Comparison of ENCODE assay signal across 10 cellular contexts in the genomic region with DNA sequence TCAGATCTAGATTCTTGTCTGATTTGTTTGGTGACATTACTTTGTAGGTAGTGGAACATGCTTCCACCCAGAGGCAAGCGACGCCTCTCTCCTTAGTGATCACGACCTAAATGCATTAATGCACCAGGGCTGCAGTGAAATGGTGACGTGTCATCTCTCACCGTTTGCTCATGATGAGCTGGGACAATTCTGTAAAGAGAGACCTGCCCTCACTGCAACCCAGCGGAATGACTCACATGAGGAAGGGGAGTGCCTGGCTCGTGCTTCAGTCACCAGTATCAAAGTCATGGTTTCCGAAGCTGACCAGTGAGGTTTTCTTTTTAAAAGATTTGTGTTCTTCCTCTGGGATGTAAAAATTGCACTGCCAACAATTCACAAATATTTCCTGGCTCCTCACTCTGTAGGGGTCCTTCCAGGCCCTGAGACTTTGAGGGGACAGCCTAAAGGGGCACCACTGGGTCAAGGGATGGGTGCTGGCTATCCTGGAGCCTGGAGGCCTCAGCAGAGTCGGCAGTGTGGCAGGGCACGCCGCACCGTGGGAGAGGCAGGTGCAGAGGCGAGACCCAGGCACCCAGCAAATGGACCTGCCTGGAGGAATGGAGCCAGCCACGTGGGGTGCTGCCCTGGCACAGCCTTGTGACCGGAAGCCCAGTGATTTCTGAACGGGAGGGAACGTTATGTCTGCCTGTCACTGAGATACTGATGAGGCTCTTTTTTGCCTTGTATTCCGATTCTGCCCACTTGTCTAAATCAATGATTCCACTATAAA. TPM values are rescaled to one million over a fixed set of nuclear protein-coding genes. Genes with fewer than 3 reads are reported as not detected.
DNase-seq lines count a peak whose midpoint lies in the region; ATAC-seq and TF ChIP-seq lines count a peak whose summit lies in the region.
"Had no signal": no experiment of that assay in that cellular context is flagged by ENCODE, and none has a peak within 500 bp of the region (broad histone marks: within the 10 kb centered on the region; RNA-seq: fewer than 3 reads in every experiment).

No MANE protein-coding gene starts in this region.

- TF ChIP-seq POLR2A in IMR-90 (IDR thresholded peaks at IDR 0.05; ENCODE audit: low read depth, low read length) = no peak

- POLR2A ChIA-PET in IMR-90 (lab: Charles Lee; ENCODE audit: unreplicated experiment) = no interaction called here

- H2AFZ ChIP-seq in IMR-90 (replicated peaks; ENCODE audit: low read length, poor library complexity) = peak overlapping the region; percentile 75

- TF ChIP-seq RAD21 in IMR-90 (IDR thresholded peaks at IDR 0.05; ENCODE audit: low read length) = no peak

- WGBS in IMR-90 (ENCODE audit: extremely low coverage in 2 of 2, insufficient read length in 1 of 2), 2 experiments = 60% methylated on average over 2 of the region's 18 CpGs; no CpG with 5 or more reads in 1 of the 2 experiments
- WGBS in mesendoderm (ENCODE audit: extremely low coverage, insufficient coverage, low lambda C conversion rate) = no CpG with 5 or more reads among the region's 18 CpGs

- dilution Hi-C loops in IMR-90 (cut with HindIII; ENCODE audit: low sequenced_read_pairs, unreplicated experiment) = no loop called here

- no peak overlapping the region for H4K5ac ChIP-seq in IMR-90 (ENCODE audit: low read depth, low read length)
- no peak overlapping the region for H4K5ac ChIP-seq in mesendoderm (ENCODE audit: low read length)

- no peaks in the 10 kb centered on the region for H3K9me3 ChIP-seq in IMR-90 (ENCODE audit: control insufficient read depth, insufficient read depth, low read length)

- H3K4ac ChIP-seq in IMR-90 (ENCODE audit: low read depth, low read length) (peak overlapping the region; percentile 42), mesendoderm (ENCODE audit: low read depth, low read length) (no peak overlapping the region)

- H2BK5ac ChIP-seq in IMR-90 (ENCODE audit: low read depth, low read length, poor library complexity, severe bottlenecking) (peak overlapping the region; percentile 50), mesendoderm (ENCODE audit: low read length) (no peak overlapping the region)

- H2BK20ac ChIP-seq in IMR-90 (ENCODE audit: low read depth, low read length) = 0 out of 2 replicates have a peak overlapping the region, but pooled peaks have one; percentile 20

- H3K4me1 ChIP-seq in IMR-90 (ENCODE audit: control insufficient read depth, insufficient read depth, low read length) (peaks cover 6% of the 10 kb centered on the region; the same call in 1 of the 2 replicates), mesendoderm (ENCODE audit: control insufficient read depth, low read depth, low read length) (no peaks in the 10 kb centered on the region)

- intact Hi-C loops in Calu3 (cut with micrococcal nuclease; ENCODE audit: unreplicated experiment) (no loop called here), IMR-90 (cut with micrococcal nuclease) (no loop called here)

- peak overlapping the region; percentile 76 for H3K14ac ChIP-seq in IMR-90 (replicated peaks; ENCODE audit: low read depth, low read length)

- H3K9me1 ChIP-seq in IMR-90 (ENCODE audit: insufficient read depth, low read length) = peaks cover 6% of the 10 kb centered on the region; the same call in 1 of the 2 replicates

- H3K4me3 ChIP-seq in IMR-90 (ENCODE audit: insufficient read depth, low read depth, low read length) = no peak overlapping the region
- no peak overlapping the region for H3K4me3 ChIP-seq in mesendoderm (ENCODE audit: low read length)
- H3K4me3 ChIP-seq: cardiac muscle cell had no signal

- no peak for TF ChIP-seq CTCF in Calu3 (IDR thresholded peaks at IDR 0.05; ENCODE audit: unreplicated experiment)
- no peak for TF ChIP-seq CTCF in IMR-90 (conservative IDR thresholded peaks at IDR 0.05; ENCODE audit: low read depth, low read length)

- H2BK15ac ChIP-seq in IMR-90 (ENCODE audit: low read depth, low read length) (no peak overlapping the region), mesendoderm (replicated peaks; ENCODE audit: low read depth) (no peak overlapping the region)

- peak overlapping the region; percentile 86 for H2AK9ac ChIP-seq in IMR-90 (replicated peaks; ENCODE audit: low read depth, low read length, poor library complexity)

- peaks cover 12% of the 10 kb centered on the region for H3K4me1 Mint-ChIP-seq in Calu3 (ENCODE audit: low read depth, unreplicated experiment)

- peaks cover 13 to 44% of the 10 kb centered on the region in 2 experiments for H3K79me1 ChIP-seq in IMR-90 (ENCODE audit: low read depth in 1 of 2, low read length in 2 of 2)
- H3K79me1 ChIP-seq in mesendoderm (ENCODE audit: low read length) = peaks cover 20% of the 10 kb centered on the region

- H3K9ac ChIP-seq in IMR-90 (ENCODE audit: low read depth, low read length) (no peak overlapping the region), mesendoderm (ENCODE audit: low read length) (no peak overlapping the region)

- H4K8ac ChIP-seq in IMR-90 (ENCODE audit: low read depth in 2 of 2, low read length in 2 of 2) (peak overlapping the region in 1 of 2 experiments; percentile 63; a peak in 1 of 4 replicates), mesendoderm (ENCODE audit: low read depth, low read length) (no peak overlapping the region)

- H3K79me2 ChIP-seq in mesendoderm (ENCODE audit: control insufficient read depth, insufficient read depth, low read length) = peaks cover 5% of the 10 kb centered on the region

- CTCF ChIA-PET in Calu3 (lab: Charles Lee) = interaction anchor here (0.7 kb wide), 1 partner anchor 30 kb away, joined by 3 read pairs; no protein-coding TSS in a partner anchor
- CTCF ChIA-PET in IMR-90 (lab: Yijun Ruan, JAX) = no interaction called here

- H3K36me3 ChIP-seq in IMR-90 (ENCODE audit: control insufficient read depth, insufficient read depth, low read length) (peaks cover 7% of the 10 kb centered on the region; the same call in 1 of the 2 replicates), mesendoderm (ENCODE audit: control insufficient read depth, insufficient read depth, low read length) (no peaks in the 10 kb centered on the region)
- H3K36me3 ChIP-seq: cardiac muscle cell had no signal

- H3K23ac ChIP-seq in IMR-90 (ENCODE audit: low read depth, low read length) = no peak overlapping the region
- no peak overlapping the region for H3K23ac ChIP-seq in mesendoderm (ENCODE audit: low read length)

- no peaks in the 10 kb centered on the region for H3K27me3 Mint-ChIP-seq in Calu3 (ENCODE audit: unreplicated experiment)

- peak overlapping the region; percentile 55; the same call in 1 of the 2 replicates for H2BK120ac ChIP-seq in IMR-90 (ENCODE audit: low read depth, low read length)
- no peak overlapping the region for H2BK120ac ChIP-seq in mesendoderm (ENCODE audit: low read depth, low read length)

- H4K91ac ChIP-seq in IMR-90 (ENCODE audit: insufficient read depth, low read depth, low read length) = no peak overlapping the region

- in situ Hi-C loops in IMR-90 (cut with MboI; ENCODE audit: low sequenced_read_pairs) = no loop called here

- H2AK5ac ChIP-seq in IMR-90 (ENCODE audit: low read depth, low read length) = peak overlapping the region; percentile 48; the same call in 1 of the 2 replicates
- H2AK5ac ChIP-seq in mesendoderm (ENCODE audit: low read length) = no peak overlapping the region

- peaks cover 8% of the 10 kb centered on the region for H3K36me3 Mint-ChIP-seq in Calu3 (ENCODE audit: insufficient read depth, unreplicated experiment)

- no peak overlapping the region for H3K18ac ChIP-seq in IMR-90 (ENCODE audit: low read depth, low read length)
- no peak overlapping the region for H3K18ac ChIP-seq in mesendoderm (ENCODE audit: low read length)

- DNase-seq in Calu3 (peak; percentile 53), IMR-90 (peak; percentile 89), amniotic stem cell (lab: John Stamatoyannopoulos, UW) (peak; percentile 14), mesendoderm (peak; percentile 25), epidermal melanocyte (ENCODE audit: insufficient read length, low spot score) (no peak)
- DNase-seq: left colon, T-helper 1 cell had no signal

- no peaks in the 10 kb centered on the region for H3K9me3 Mint-ChIP-seq in Calu3 (ENCODE audit: low read depth, unreplicated experiment)

- H3K4me2 ChIP-seq in IMR-90 (ENCODE audit: low read depth, low read length) = peak overlapping the region; percentile 21; the same call in 1 of the 2 replicates
- H3K4me2 ChIP-seq in mesendoderm (ENCODE audit: low read length) = no peak overlapping the region

- H3K56ac ChIP-seq in IMR-90 (ENCODE audit: extremely low read depth, insufficient read depth, low read length) (no peak overlapping the region), mesendoderm (ENCODE audit: low read length) (no peak overlapping the region)

- peaks cover 35% of the 10 kb centered on the region for H4K20me1 ChIP-seq in IMR-90 (ENCODE audit: insufficient read depth, low read length)

- no peaks in the 10 kb centered on the region for H3K27me3 ChIP-seq in IMR-90 (ENCODE audit: control insufficient read depth, insufficient read depth, low read length)
- no peaks in the 10 kb centered on the region for H3K27me3 ChIP-seq in mesendoderm (ENCODE audit: insufficient read depth, low read length, poor library complexity)
- H3K27me3 ChIP-seq: cardiac muscle cell had no signal

- BruUV-seq in Calu3 (replicated peaks; lab: Mats Ljungman, UMichigan) (no TSS peak), IMR-90 (replicated peaks; lab: Mats Ljungman, UMichigan) (no TSS peak)

- peak overlapping the region; percentile 88 for H3K27ac Mint-ChIP-seq in Calu3 (ENCODE audit: unreplicated experiment)

- H3K4me3 Mint-ChIP-seq in Calu3 (ENCODE audit: low read depth, unreplicated experiment) = peak overlapping the region; percentile 12

- ATAC-seq in IMR-90 (ENCODE audit: low read depth) = peak; percentile 87
- no peak for ATAC-seq in GM18867 (IDR thresholded peaks at IDR 0.05; ENCODE audit: unreplicated experiment)
- ATAC-seq in HG02938 (IDR thresholded peaks at IDR 0.05; ENCODE audit: unreplicated experiment) = no peak
- ATAC-seq: left colon had no signal

- H3K27ac ChIP-seq in IMR-90 (ENCODE audit: insufficient read depth, low read length) (no peak overlapping the region; the same call in 1 of the 2 replicates), mesendoderm (ENCODE audit: low read depth, low read length) (no peak overlapping the region)
- H3K27ac ChIP-seq: cardiac muscle cell had no signal

TF ChIP-seq in IMR-90, 13 proteins besides CTCF, POLR2A, EP300 and RAD21 (continues in another document):
- no peak for TF ChIP-seq CEBPB (IDR thresholded peaks at IDR 0.05; ENCODE audit: low read depth, low read length)

RNA-seq across cellular contexts. Expression of a gene that starts 17.3 kb away (rescaled TPM):
- total RNA-seq in Calu3 (2022) (18.9 and 20.5 TPM in 2 replicates), IMR-90 (2012; rRNA removed) (5.0 and 5.9 TPM in 2 replicates)
- polyA plus RNA-seq in IMR-90 (2012; rRNA removed) = 12.7 and 12.9 TPM in 2 replicates
- polyA plus RNA-seq in IMR-90 (2012; cell fraction: cytosol; rRNA removed) = 9.2 and 16.0 TPM in 2 replicates
- 18.3 and 24.7 TPM in 2 replicates for polyA plus RNA-seq in IMR-90 (2012; cell fraction: nucleus; rRNA removed; ENCODE audit: low replicate concordance)
- polyA plus RNA-seq in mesendoderm (2013, experiment 1 of 2) = 11.2 TPM
- 11.3 TPM for polyA plus RNA-seq in mesendoderm (2013, experiment 2 of 2)

RNA-seq across cellular contexts. Expression of a gene that starts 23.4 kb away (rescaled TPM):
- total RNA-seq in Calu3 (2022) (not detected in 2 replicates), IMR-90 (2012; rRNA removed) (not detected in 2 replicates)
- polyA plus RNA-seq in IMR-90 (2012; rRNA removed) = not detected in 2 replicates
- polyA plus RNA-seq in IMR-90 (2012; cell fraction: cytosol; rRNA removed) = not detected in 2 replicates
- polyA plus RNA-seq in IMR-90 (2012; cell fraction: nucleus; rRNA removed; ENCODE audit: low replicate concordance) = 0.02 TPM in 1 of 2 replicates, not detected in the other
- polyA plus RNA-seq in mesendoderm (2013, experiment 1 of 2) = 0.01 TPM
- polyA plus RNA-seq in mesendoderm (2013, experiment 2 of 2) = not detected
- total RNA-seq: cardiac muscle cell, left colon had no signal
- polyA plus RNA-seq: cardiac muscle cell had no signal
